In the genomic region with DNA sequence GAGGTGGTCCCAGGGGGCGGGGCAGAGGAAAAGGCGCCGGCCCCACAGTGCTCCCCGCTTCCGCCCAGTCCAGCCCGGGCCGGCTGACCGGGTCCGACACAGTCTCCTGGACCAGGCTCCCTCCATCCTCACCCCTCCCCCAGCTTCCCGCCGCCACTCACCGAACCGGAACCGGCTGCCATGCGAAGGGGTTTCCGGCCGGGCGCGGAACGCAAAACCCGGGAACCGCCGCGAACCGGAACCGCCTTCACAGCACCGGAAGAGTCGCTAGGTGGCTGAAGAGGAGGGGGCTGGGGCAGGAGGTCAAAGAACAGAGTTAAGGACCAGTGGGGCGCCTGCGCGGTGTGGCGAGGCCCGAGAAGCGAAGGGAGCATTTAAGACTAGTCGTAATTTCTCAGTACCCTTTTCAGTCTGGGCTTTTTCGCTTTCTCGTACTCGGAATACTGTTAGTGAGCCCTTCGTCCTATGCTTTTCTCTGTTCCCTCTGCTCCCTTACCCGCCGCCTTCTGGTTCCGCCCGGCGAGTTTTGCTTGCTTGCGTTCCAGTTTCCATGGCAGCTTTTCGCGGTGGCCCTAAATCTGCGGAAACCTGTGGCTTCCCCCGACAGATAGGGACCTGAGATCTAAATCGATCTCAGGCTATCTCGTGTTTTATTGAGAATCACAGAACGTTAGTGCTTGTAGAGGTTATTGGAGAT, we compare ENCODE assay signal across 8 cellular contexts. TPM values are rescaled to one million over a fixed set of nuclear protein-coding genes. Genes with fewer than 3 reads are reported as not detected.
DNase-seq lines count a peak whose midpoint lies in the region; ATAC-seq and TF ChIP-seq lines count a peak whose summit lies in the region.

SENP1 (minus strand) TSS at position 213 of the 697 bp plus-strand sequence. CDS start 4,607 bp downstream, outside the sequence.

- no peaks in the 10 kb centered on the region for H3K9me3 ChIP-seq in CD8-positive, alpha-beta T cell (ENCODE audit: low read length)

- POLR2A ChIA-PET in CD8-positive, alpha-beta T cell (lab: Charles Lee) = interaction anchor here (0.6 to 3.6 kb wide), 12 partner anchors 11 to 94 kb away, joined by 3 to 29 read pairs (median 3); partner anchors contain the start of genes ASB8 and PFKM
- POLR2A ChIA-PET in activated CD8-positive, alpha-beta memory T cell treated with anti-CD3 and anti-CD28 coated beads for 36 hours (lab: Charles Lee) = interaction anchor here (1.0 to 1.3 kb wide), 2 partner anchors 52 to 92 kb away, joined by 4 to 7 read pairs; partner anchors contain the start of gene ASB8

- H3K4me3 ChIP-seq in CD8-positive, alpha-beta T cell (ENCODE audit: low read depth, low read length) = peak within 1 kb of the TSS; percentile 89

- peaks cover 21% of the 10 kb centered on the region for H3K4me1 ChIP-seq in CD8-positive, alpha-beta T cell (ENCODE audit: insufficient read depth, low read length)

- no peaks in the 10 kb centered on the region for H3K27me3 Mint-ChIP-seq in CD8-positive, alpha-beta T cell (ENCODE audit: low read depth)

- peak within 1 kb of the TSS; percentile 88 for H3K4me3 Mint-ChIP-seq in CD8-positive, alpha-beta T cell

- peaks cover 11% of the 10 kb centered on the region for H3K36me3 Mint-ChIP-seq in CD8-positive, alpha-beta T cell

- CTCF ChIA-PET in CD8-positive, alpha-beta T cell (lab: Charles Lee) = interaction anchor here (1.0 to 1.5 kb wide), 3 partner anchors 19 to 93 kb away, joined by 3 to 5 read pairs (median 3); partner anchors contain the start of gene ASB8
- CTCF ChIA-PET in activated CD8-positive, alpha-beta memory T cell treated with anti-CD3 and anti-CD28 coated beads for 36 hours (lab: Charles Lee) = interaction anchor here (1.1 to 1.7 kb wide), 3 partner anchors 55 to 92 kb away, joined by 3 to 5 read pairs (median 4); no protein-coding TSS in a partner anchor

- no peaks in the 10 kb centered on the region for H3K9me3 Mint-ChIP-seq in CD8-positive, alpha-beta T cell

- peak within 1 kb of the TSS; percentile 84 for H3K27ac ChIP-seq in CD8-positive, alpha-beta T cell (ENCODE audit: low read depth, low read length)

- intact Hi-C loops in CD8-positive, alpha-beta T cell (cut with DNase I, micrococcal nuclease) = loop anchor here (1.0 to 10.0 kb wide), 10 partner anchors 51 to 576 kb away; partner anchors contain the start of genes ASB8 (in 2 of the 2), RPAP3 (in 2 of the 2), CCDC184 (in 1 of the 2) and HDAC7 (in 1 of the 2)

- H3K27me3 ChIP-seq in CD8-positive, alpha-beta T cell (ENCODE audit: insufficient read depth, low read length) = no peaks in the 10 kb centered on the region

- H3K4me1 Mint-ChIP-seq in CD8-positive, alpha-beta T cell (ENCODE audit: low read depth) = peaks cover 54% of the 10 kb centered on the region

- DNase-seq in CD8-positive, alpha-beta T cell = peak; percentile 82 to 95 (median 88)
- DNase-seq in HS-5 (ENCODE audit: low read depth) (peak; percentile 78), NOMO-1 (lab: John Stamatoyannopoulos, UW; ENCODE audit: unreplicated experiment in 2 of 2) (peak; percentile 65 to 90), medulla oblongata (ENCODE audit: extremely low spot score) (peak; percentile 89)
- peak; percentile 75 for DNase-seq in effector CD8-positive, alpha-beta T cell (lab: John Stamatoyannopoulos, UW)
- DNase-seq in stimulated activated CD8-positive, alpha-beta memory T cell treated with anti-CD3 and anti-CD28 coated beads, Interleukin-12 subunit alpha, Interleukin-12 subunit beta, amount 100 ng/mL, for 1 hour (ENCODE audit: low read depth) = peak; percentile 84

- H3K36me3 ChIP-seq in CD8-positive, alpha-beta T cell (ENCODE audit: insufficient read depth, low read length) = no peaks in the 10 kb centered on the region

- ATAC-seq in CD8-positive, alpha-beta T cell = peak; percentile 78
- ATAC-seq in GM19468 (IDR thresholded peaks at IDR 0.05; ENCODE audit: extremely low read depth, unreplicated experiment) = peak; percentile 24

- peak within 1 kb of the TSS; percentile 94 for H3K27ac Mint-ChIP-seq in CD8-positive, alpha-beta T cell

- no peak for TF ChIP-seq CTCF in CD8-positive, alpha-beta T cell (IDR thresholded peaks at IDR 0.05)

RNA-seq across cellular contexts. Expression of gene SENP1, which starts in this region (rescaled TPM):
- 10 to 100 TPM; 24.4 to 24.6 TPM for total RNA-seq in CD8-positive, alpha-beta T cell
- total RNA-seq in activated CD8-positive, alpha-beta memory T cell treated with anti-CD3 and anti-CD28 coated beads for 36 hours = 10 to 100 TPM; 48.3 to 48.6 TPM

Comparison
In these comparisons a context has a peak if more than half of its experiments do, and no peak if none do; other contexts are left out.
1. Peak in every context shown above with its lines: DNase-seq, ATAC-seq, H3K4me3 ChIP-seq and H3K27ac ChIP-seq.